In the genomic region with DNA sequence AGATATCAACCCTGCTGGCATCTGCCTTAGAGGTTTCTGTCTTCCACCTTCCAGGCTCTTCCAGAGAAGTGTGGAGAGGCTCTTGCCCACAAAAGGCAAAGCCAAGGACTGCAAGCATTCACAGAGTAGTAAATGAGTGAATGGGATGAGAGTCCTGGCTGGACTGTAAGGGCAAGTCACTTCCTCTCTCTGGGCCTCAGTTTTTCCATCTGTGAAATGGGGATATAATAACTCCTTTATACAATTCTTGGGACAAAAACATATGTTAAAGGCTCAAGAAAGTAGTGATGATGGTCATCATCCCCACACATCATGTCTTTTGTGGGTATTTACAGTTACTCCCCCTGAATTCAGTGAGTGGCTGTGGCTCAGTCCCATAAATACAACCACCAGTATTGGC, we compare ENCODE assay signal across 8 cellular contexts.
"Had no signal": no experiment of that assay in that cellular context is flagged by ENCODE, and none has a peak within 500 bp of the region (broad histone marks: within the 10 kb centered on the region; RNA-seq: fewer than 3 reads in every experiment).

No MANE protein-coding gene starts in this region.

- H3K4me3 ChIP-seq: GM12878 had no signal

- FAIRE-seq: G401.6, GM12878, GM12891, GM12892, GM18507, GM19239 had no signal

- ATAC-seq: GM12878 had no signal

- DNase-seq: GDM1, GF-D8 had no signal
